Comparison of ENCODE assay signal across 13 cellular contexts in genomic region chr5:54862036-54862435, GRCh38.
"Had no signal": no experiment of that assay in that cellular context is flagged by ENCODE, and none has a peak within 500 bp of the region (broad histone marks: within the 10 kb centered on the region; RNA-seq: fewer than 3 reads in every experiment).

No MANE protein-coding gene starts in this region.

- H3K9ac ChIP-seq: neural progenitor cell, parathyroid adenoma had no signal

- H3K4me2 ChIP-seq: neural progenitor cell had no signal

- H3K27me3 ChIP-seq: breast epithelium, gastroesophageal sphincter, neural progenitor cell, upper lobe of right lung had no signal

- H3K4me1 Mint-ChIP-seq: neural progenitor cell had no signal

- H3K4me3 Mint-ChIP-seq: activated naive CD4-positive, alpha-beta T cell treated with anti-CD3 and anti-CD28 coated beads, Interleukin-2, amount 50 U/mL, for 24 hours; neural progenitor cell; T-helper 2 cell treated with Interferon-gamma antibody and Interleukin-4, amounts not matched to agents 5 μg/mL and 100 μg/mL, for 36 hours had no signal

- H3K36me3 ChIP-seq: breast epithelium, gastroesophageal sphincter, neural progenitor cell, spleen, upper lobe of right lung had no signal

- H3K4me1 ChIP-seq: breast epithelium, neural progenitor cell, parathyroid adenoma had no signal

- H3K27ac ChIP-seq: neural progenitor cell, parathyroid adenoma, spleen, upper lobe of right lung had no signal

- H3K4me3 ChIP-seq: breast epithelium, gastroesophageal sphincter, neural progenitor cell, spleen, upper lobe of right lung had no signal

- H3K27ac Mint-ChIP-seq: activated naive CD4-positive, alpha-beta T cell treated with anti-CD3 and anti-CD28 coated beads, Interleukin-2, amount 50 U/mL, for 24 hours; neural progenitor cell; T-helper 2 cell treated with Interferon-gamma antibody and Interleukin-4, amounts not matched to agents 5 μg/mL and 100 μg/mL, for 36 hours had no signal

- ATAC-seq: gastroesophageal sphincter, upper lobe of right lung had no signal

- H3K36me3 Mint-ChIP-seq: neural progenitor cell had no signal

- DNase-seq: activated CD4-positive, alpha-beta T cell treated with anti-CD3 and anti-CD28 coated beads, Interleukin-2, amount 50 U/mL, for 4 hours; activated CD4-positive, CD25-positive, alpha-beta regulatory T cell treated with anti-CD3 and anti-CD28 coated beads, Interleukin-2, amount 50 U/mL, for 72 hours; activated T-cell treated with anti-CD3 and anti-CD28 coated beads, Interleukin-2, amount 50 U/mL, for 1 hour; spleen; stimulated activated CD4-positive, alpha-beta T cell treated with anti-CD3 and anti-CD28 coated beads, Interleukin-2, amount 100 ng/mL, for 24 hours; stimulated activated naive CD4-positive, alpha-beta T cell treated with Interleukin-2 at 50 U/mL for 16 hours; upper lobe of right lung had no signal
